ENCODE assay signal across 14 cellular contexts in genomic region chr3:128971421-128971820, GRCh38. TPM values are rescaled to one million over a fixed set of nuclear protein-coding genes. Genes with fewer than 3 reads are reported as not detected.
DNase-seq lines count a peak whose midpoint lies in the region; ATAC-seq and TF ChIP-seq lines count a peak whose summit lies in the region.
"Had no signal": no experiment of that assay in that cellular context is flagged by ENCODE, and none has a peak within 500 bp of the region (broad histone marks: within the 10 kb centered on the region; RNA-seq: fewer than 3 reads in every experiment).

No MANE protein-coding gene starts in this region.

- no peaks in the 10 kb centered on the region for H3K9me3 ChIP-seq in SK-N-SH
- no peaks in the 10 kb centered on the region for H3K9me3 ChIP-seq in right atrium auricular region
- H3K9me3 ChIP-seq in BE2C: no peaks in the 10 kb centered on the region

- H3K27me3 ChIP-seq in SK-N-SH (ENCODE audit: insufficient read depth) (peaks cover 8% of the 10 kb centered on the region; the same call in 1 of the 2 replicates), right atrium auricular region (no peaks in the 10 kb centered on the region), BE2C (peaks cover 33% of the 10 kb centered on the region)

- 0 out of 2 replicates have a peak overlapping the region, but pooled peaks have one; percentile 30 for H2AFZ ChIP-seq in SK-N-SH (ENCODE audit: low read depth)

- no peak overlapping the region for H3K4me2 ChIP-seq in SK-N-SH

- 63% methylated on average over 3 of the region's 3 CpGs for WGBS in SK-N-SH (ENCODE audit: low lambda C conversion rate)

- H3K4me3 ChIP-seq in SK-N-SH (ENCODE audit: low read depth in 2 of 2, low read length in 1 of 2) (no peak overlapping the region), astrocyte of the spinal cord (ENCODE audit: low read depth, low read length) (no peak overlapping the region), right atrium auricular region (no peak overlapping the region), BE2C (ENCODE audit: low read depth, low read length) (no peak overlapping the region), coronary artery (no peak overlapping the region)

- no peak overlapping the region for H3K27ac ChIP-seq in SK-N-SH (ENCODE audit: low read depth in 2 of 2, low read length in 1 of 2)
- H3K27ac ChIP-seq in right atrium auricular region: peak overlapping the region; percentile 42 to 50
- no peak overlapping the region for H3K27ac ChIP-seq in coronary artery

- no peaks in the 10 kb centered on the region for H3F3A ChIP-seq in SK-N-SH (replicated peaks; ENCODE audit: insufficient read depth)

- no peak for TF ChIP-seq RAD21 in SK-N-SH (IDR thresholded peaks at IDR 0.05; ENCODE audit: low read length)

- CTCF ChIA-PET in SK-N-SH (lab: Yijun Ruan, JAX): interaction anchor here (0.6 to 6.8 kb wide), 43 partner anchors 12 to 354 kb away, joined by 3 to 140 read pairs (median 10); partner anchors contain the start of genes CFAP92, COPG1, HMCES and ISY1

- no peak for ATAC-seq in SK-N-SH treated with all-trans-retinoic acid at 6 μM for 48 hours
- ATAC-seq: stimulated activated naive CD8-positive, alpha-beta T cell treated with anti-CD3 and anti-CD28 coated beads, Interleukin-15, Interleukin-2, amounts not matched to agents 100 U/mL and 50 U/mL, for 24 hours; T-cell had no signal

- no peaks in the 10 kb centered on the region for H4K20me1 ChIP-seq in SK-N-SH (ENCODE audit: insufficient read depth)

- POLR2A ChIA-PET in SK-N-SH (lab: Yijun Ruan, JAX): no interaction called here

- H3K9me2 ChIP-seq in SK-N-SH: no peaks in the 10 kb centered on the region

- TF ChIP-seq CTCF in SK-N-SH (IDR thresholded peaks at IDR 0.05) (no peak), astrocyte of the spinal cord (IDR thresholded peaks at IDR 0.05; ENCODE audit: low read depth, low read length) (no peak), right atrium auricular region (IDR thresholded peaks at IDR 0.05) (no peak), BE2C (IDR thresholded peaks at IDR 0.05; ENCODE audit: low read depth, low read length) (no peak), coronary artery (IDR thresholded peaks at IDR 0.05) (no peak)

- DNase-seq in SK-N-SH (no peak), astrocyte of the spinal cord (ENCODE audit: low read depth, low spot score) (peak; percentile 15), right atrium auricular region (ENCODE audit: low spot score) (peak; percentile 72), ureter (ENCODE audit: low spot score) (peak; percentile 64), BE2C (no peak), coronary artery (ENCODE audit: low spot score) (no peak)
- no peak for DNase-seq in stimulated activated CD4-positive, alpha-beta T cell treated with anti-CD3 and anti-CD28 coated beads, Interleukin-4, amount 100 ng/mL, for 24 hours
- DNase-seq: activated CD4-positive, alpha-beta memory T cell treated with anti-CD3 and anti-CD28 coated beads for 36 hours; activated naive CD4-positive, alpha-beta T cell treated with anti-CD3 and anti-CD28 coated beads, Interleukin-2, amount 50 U/mL, for 16 hours; effector memory CD8-positive, alpha-beta T cell; NCI-H526; stimulated activated naive CD8-positive, alpha-beta T cell treated with anti-CD3 and anti-CD28 coated beads, Interleukin-15, Interleukin-2, amounts not matched to agents 100 U/mL and 50 U/mL, for 24 hours; T-cell had no signal

- H3K79me2 ChIP-seq in SK-N-SH (ENCODE audit: insufficient read depth): no peaks in the 10 kb centered on the region

- H3K4me1 ChIP-seq in SK-N-SH (ENCODE audit: control insufficient read depth in 1 of 2, insufficient read depth in 2 of 2, low read depth in 1 of 2, low read length in 1 of 2) (no peaks in the 10 kb centered on the region; a peak in 1 of 4 replicates), right atrium auricular region (peaks cover 0 to 18% of the 10 kb centered on the region in 2 donors), BE2C (no peaks in the 10 kb centered on the region)

- in situ Hi-C loops in astrocyte of the spinal cord (cut with HindIII; ENCODE audit: low sequenced_read_pairs): no loop called here

- no peak for TF ChIP-seq EP300 in SK-N-SH (IDR thresholded peaks at IDR 0.05; ENCODE audit: borderline replicate concordance in 1 of 2, low read depth in 1 of 2, low read length in 1 of 2)

- no peaks in the 10 kb centered on the region for H3K36me3 ChIP-seq in SK-N-SH (replicated peaks in 1 of 2; ENCODE audit: control insufficient read depth in 1 of 2, insufficient read depth in 2 of 2, low read length in 1 of 2)
- no peaks in the 10 kb centered on the region for H3K36me3 ChIP-seq in right atrium auricular region
- no peaks in the 10 kb centered on the region for H3K36me3 ChIP-seq in BE2C

- H3K9ac ChIP-seq in SK-N-SH: no peak overlapping the region

TF ChIP-seq in SK-N-SH, 30 proteins besides CTCF, POLR2A, EP300 and RAD21:
- TF ChIP-seq ELF1 (IDR thresholded peaks at IDR 0.05) (no peak), EZH2phosphoT487 (IDR thresholded peaks at IDR 0.05; ENCODE audit: borderline replicate concordance, low read depth) (no peak), SIN3A (IDR thresholded peaks at IDR 0.05; ENCODE audit: borderline replicate concordance, low read depth, low read length) (no peak), NRF1 (IDR thresholded peaks at IDR 0.05; ENCODE audit: low read depth, low read length) (no peak), PBX3 (IDR thresholded peaks at IDR 0.05) (no peak), MEF2A (IDR thresholded peaks at IDR 0.05; ENCODE audit: borderline replicate concordance, low read depth) (no peak), RXRA (IDR thresholded peaks at IDR 0.05; ENCODE audit: borderline replicate concordance, low read depth) (no peak), RFX5 (IDR thresholded peaks at IDR 0.05; ENCODE audit: low read length) (no peak), MXI1 (IDR thresholded peaks at IDR 0.05; ENCODE audit: low read depth, low read length) (no peak), GABPA (IDR thresholded peaks at IDR 0.05; ENCODE audit: low read depth) (no peak)
TF ChIP-seq in SK-N-SH: peak in this region for 0.

TF ChIP-seq in SK-N-SH treated with all-trans-retinoic acid at 6 μM for 48 hours, 23 proteins besides CTCF, POLR2A, EP300 and RAD21:
- no peak for TF ChIP-seq PPARA (CRISPR knock-in tag; IDR thresholded peaks at IDR 0.05; ENCODE audit: borderline replicate concordance)
- no peak for TF ChIP-seq CREB5 (CRISPR knock-in tag; IDR thresholded peaks at IDR 0.05; ENCODE audit: low read depth)
- no peak for TF ChIP-seq TCF4 (CRISPR knock-in tag; IDR thresholded peaks at IDR 0.05; ENCODE audit: borderline replicate concordance)
- TF ChIP-seq ZNF565 (CRISPR knock-in tag; conservative IDR thresholded peaks at IDR 0.05; ENCODE audit: low read depth): no peak
- no peak for TF ChIP-seq RARB (CRISPR knock-in tag; IDR thresholded peaks at IDR 0.05)
- TF ChIP-seq ZNF8 (CRISPR knock-in tag; IDR thresholded peaks at IDR 0.05): no peak
- no peak for TF ChIP-seq TSHZ2 (CRISPR knock-in tag; IDR thresholded peaks at IDR 0.05)
- no peak for TF ChIP-seq ESRRG (CRISPR knock-in tag; IDR thresholded peaks at IDR 0.05)
- TF ChIP-seq ZFP30 (CRISPR knock-in tag; IDR thresholded peaks at IDR 0.05): no peak
- no peak for TF ChIP-seq ZFP3 (CRISPR knock-in tag; IDR thresholded peaks at IDR 0.05)
- no peak for TF ChIP-seq SNAI2 (CRISPR knock-in tag; IDR thresholded peaks at IDR 0.05)
- no peak for TF ChIP-seq ARNTL (CRISPR knock-in tag; IDR thresholded peaks at IDR 0.05; ENCODE audit: borderline replicate concordance, low read depth)

RNA-seq across cellular contexts. Expression of gene CFAP92, which starts 22.5 kb away (rescaled TPM):
- polyA plus RNA-seq in SK-N-SH (2012; rRNA removed): not detected in 2 replicates
- polyA plus RNA-seq in SK-N-SH (2012; cell fraction: cytosol; rRNA removed): 0.04 and 0.07 TPM in 2 replicates
- polyA plus RNA-seq in SK-N-SH (2012; cell fraction: nucleus; rRNA removed): not detected in 2 replicates
- total RNA-seq in right atrium auricular region (not detected), ureter (2.1 TPM)
- 0.68 TPM for polyA plus RNA-seq in BE2C (2012; ENCODE audit: insufficient read depth, insufficient read length, low read depth)

RNA-seq across cellular contexts. Expression of gene EFCC1, which starts 29.7 kb away (rescaled TPM):
- polyA plus RNA-seq in SK-N-SH (2012; rRNA removed): not detected in 2 replicates
- not detected in 2 replicates for polyA plus RNA-seq in SK-N-SH (2012; cell fraction: cytosol; rRNA removed)
- not detected in 2 replicates for polyA plus RNA-seq in SK-N-SH (2012; cell fraction: nucleus; rRNA removed)
- total RNA-seq in right atrium auricular region (1 to 10 TPM; 1.2 to 1.5 TPM), ureter (2.1 TPM)
- not detected for polyA plus RNA-seq in BE2C (2012; ENCODE audit: insufficient read depth, insufficient read length, low read depth)

Comparison
In these comparisons a context has a peak if more than half of its experiments do, and no peak if none do; other contexts are left out.
1. DNase-seq: peak in astrocyte of the spinal cord (single experiment), right atrium auricular region (single experiment) and ureter (single experiment); none in SK-N-SH (single experiment), BE2C (single experiment), stimulated activated CD4-positive, alpha-beta T cell treated with anti-CD3 and anti-CD28 coated beads, Interleukin-4, amount 100 ng/mL, for 24 hours (single experiment) and coronary artery (single experiment).
2. H3K27ac ChIP-seq: peak in right atrium auricular region (2 of 2); none in SK-N-SH (0 of 2) and coronary artery (0 of 2).